Comparison of ENCODE assay signal across 8 cellular contexts in genomic region chr18:74196220-74197119, GRCh38. TPM values are rescaled to one million over a fixed set of nuclear protein-coding genes. Genes with fewer than 3 reads are reported as not detected.
DNase-seq lines count a peak whose midpoint lies in the region; ATAC-seq and TF ChIP-seq lines count a peak whose summit lies in the region.

No MANE protein-coding gene starts in this region.

- peak; percentile 91 for ATAC-seq in GM18870 (IDR thresholded peaks at IDR 0.05; ENCODE audit: unreplicated experiment)
- ATAC-seq in HG03097 (IDR thresholded peaks at IDR 0.05; ENCODE audit: low FRiP score, unreplicated experiment) = peak; percentile 94
- peak; percentile 69 for ATAC-seq in left lobe of liver

- H3K4me3 ChIP-seq in WI38 (ENCODE audit: low read depth, low read length) (0 out of 2 replicates have a peak overlapping the region, but pooled peaks have one; percentile 25), choroid plexus epithelial cell (ENCODE audit: low read depth, low read length) (peak overlapping the region; percentile 46)

- DNase-seq in AG20443 (ENCODE audit: low spot score) (peak; percentile 79), NCI-H2107 treated with DMSO at 0.1 percent for 48 hours (lab: John Stamatoyannopoulos, UW; ENCODE audit: unreplicated experiment) (peak; percentile 86), choroid plexus epithelial cell (ENCODE audit: low read depth) (peak; percentile 87), left lobe of liver (ENCODE audit: low spot score) (peak; percentile 59)
- DNase-seq in stimulated activated CD8-positive, alpha-beta memory T cell treated with anti-CD3 and anti-CD28 coated beads, Interleukin-12 subunit alpha, Interleukin-12 subunit beta, amount 100 ng/mL, for 1 hour (ENCODE audit: low read depth) = peak; percentile 36

- TF ChIP-seq CTCF in WI38 (IDR thresholded peaks at IDR 0.05; ENCODE audit: low read depth, low read length) (peak; percentile 73), choroid plexus epithelial cell (conservative IDR thresholded peaks at IDR 0.05; ENCODE audit: low read depth, low read length) (peak; percentile 86)

RNA-seq across cellular contexts. Expression of gene TIMM21, which starts 48.1 kb away (rescaled TPM):
- 18.2 TPM for total RNA-seq in left lobe of liver

RNA-seq across cellular contexts. Expression of gene FBXO15, which starts 48.8 kb away (rescaled TPM):
- 0.58 TPM for total RNA-seq in left lobe of liver

Comparison
In these comparisons a context has a peak if more than half of its experiments do, and no peak if none do; other contexts are left out.
1. Peak in every context shown above with its lines: DNase-seq, ATAC-seq and H3K4me3 ChIP-seq.
2. DNase-seq: peak in every context shown above with its lines; median percentile 87 in choroid plexus epithelial cell; 86 in NCI-H2107 treated with DMSO at 0.1 percent for 48 hours; 79 in AG20443; 59 in left lobe of liver; 36 in stimulated activated CD8-positive, alpha-beta memory T cell treated with anti-CD3 and anti-CD28 coated beads, Interleukin-12 subunit alpha, Interleukin-12 subunit beta, amount 100 ng/mL, for 1 hour.